ENCODE assay signal across 15 cellular contexts in genomic region chr6:21750479-21751018, GRCh38.
"Had no signal": no experiment of that assay in that cellular context is flagged by ENCODE, and none has a peak within 500 bp of the region (broad histone marks: within the 10 kb centered on the region; RNA-seq: fewer than 3 reads in every experiment).

No MANE protein-coding gene starts in this region.

- H3K4me3 Mint-ChIP-seq: dendritic cell treated with granulocyte-macrophage colony-stimulating factor and Interleukin-4, amounts not matched to agents 40 ng/mL and 50 ng/mL, for 4 days; natural killer cell had no signal

- H3K4me1 ChIP-seq: body of pancreas had no signal

- H3K36me3 Mint-ChIP-seq: activated naive CD4-positive, alpha-beta T cell treated with anti-CD3 and anti-CD28 coated beads, Interleukin-2, amount 50 U/mL, for 72 hours; natural killer cell had no signal

- H3K27me3 ChIP-seq: body of pancreas, esophagus muscularis mucosa had no signal

- H3K27ac Mint-ChIP-seq: activated naive CD4-positive, alpha-beta T cell treated with anti-CD3 and anti-CD28 coated beads, Interleukin-2, amount 50 U/mL, for 72 hours; dendritic cell treated with granulocyte-macrophage colony-stimulating factor and Interleukin-4, amounts not matched to agents 40 ng/mL and 50 ng/mL, for 4 days; natural killer cell had no signal

- H3K27me3 Mint-ChIP-seq: dendritic cell treated with granulocyte-macrophage colony-stimulating factor and Interleukin-4, amounts not matched to agents 40 ng/mL and 50 ng/mL, for 4 days had no signal

- H3K27ac ChIP-seq: body of pancreas, skin epidermis had no signal

- H3K4me3 ChIP-seq: body of pancreas, esophagus muscularis mucosa, skin epidermis had no signal

- FAIRE-seq: endometrium, urothelium cell line had no signal

- H3K9me3 Mint-ChIP-seq: activated naive CD4-positive, alpha-beta T cell treated with anti-CD3 and anti-CD28 coated beads, Interleukin-2, amount 50 U/mL, for 72 hours; dendritic cell treated with granulocyte-macrophage colony-stimulating factor and Interleukin-4, amounts not matched to agents 40 ng/mL and 50 ng/mL, for 4 days; natural killer cell had no signal

- DNase-seq: activated CD4-positive, alpha-beta T cell treated with anti-CD3 and anti-CD28 coated beads, Interleukin-2, amount 50 U/mL, for 4 hours; activated CD4-positive, CD25-positive, alpha-beta regulatory T cell treated with anti-CD3 and anti-CD28 coated beads, Interleukin-2, amount 50 U/mL, for 72 hours; activated effector memory CD4-positive, alpha-beta T cell treated with anti-CD3 and anti-CD28 coated beads, Interleukin-2, amount 50 U/mL, for 16 hours; activated T-cell treated with anti-CD3 and anti-CD28 coated beads, Interleukin-2, amount 50 U/mL, for 1 hour; amniotic stem cell; body of pancreas; left cardiac atrium; natural killer cell; T-helper 2 cell had no signal

- H3K4me1 Mint-ChIP-seq: natural killer cell had no signal

- H3K36me3 ChIP-seq: esophagus muscularis mucosa had no signal

- ATAC-seq: activated naive CD4-positive, alpha-beta T cell treated with anti-CD3 and anti-CD28 coated beads, Interleukin-2, amount 50 U/mL, for 72 hours; body of pancreas; left cardiac atrium; natural killer cell had no signal

- H3K9me3 ChIP-seq: body of pancreas, esophagus muscularis mucosa had no signal
